8 cellular contexts compared by ENCODE assay signal in the genomic region with DNA sequence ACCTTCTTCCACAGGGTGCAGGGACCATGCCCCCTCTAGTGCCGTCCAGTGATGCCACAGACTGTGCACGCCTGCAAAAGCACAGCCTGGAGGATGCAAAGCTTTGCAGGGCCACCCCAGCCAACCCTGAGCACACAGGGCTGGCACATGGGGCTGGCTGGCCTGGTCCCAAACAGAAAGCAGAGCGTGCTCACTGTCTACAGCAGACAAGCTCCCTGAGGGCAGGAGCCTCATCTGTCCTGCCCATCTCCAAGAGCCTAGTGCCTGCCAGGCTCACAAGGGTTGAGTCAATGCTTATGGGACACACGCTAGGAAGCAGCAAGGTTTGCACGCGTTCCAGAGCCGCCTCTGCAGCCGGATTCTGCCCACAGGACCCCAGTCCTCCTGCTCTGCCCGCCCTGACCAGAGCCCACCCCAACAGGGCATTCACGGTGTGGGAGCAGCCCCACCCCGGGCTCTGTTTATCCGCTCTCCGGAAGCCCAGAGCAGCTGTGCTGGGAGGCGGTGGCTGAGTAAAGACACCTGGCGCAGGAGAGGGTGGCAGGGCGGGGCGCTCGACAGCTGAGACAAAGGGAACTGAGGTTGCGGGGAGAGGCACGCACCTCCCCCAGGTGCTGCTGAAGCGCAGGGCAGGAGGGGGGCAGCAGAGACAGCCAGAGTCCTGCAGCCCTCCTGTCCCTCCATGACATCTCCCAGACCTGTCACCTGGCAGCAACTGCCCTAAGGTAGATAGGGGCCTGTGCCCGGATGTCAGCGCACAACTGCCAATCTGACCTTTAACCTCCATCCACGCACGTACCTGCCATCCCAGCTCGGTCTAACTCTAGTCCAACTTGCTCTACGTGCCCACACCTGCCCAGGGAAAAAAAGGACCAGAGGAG. TPM values are rescaled to one million over a fixed set of nuclear protein-coding genes. Genes with fewer than 3 reads are reported as not detected.
A peak's percentile ranks its signal among the peaks of the same experiment; 100 is the strongest.
DNase-seq lines count a peak whose midpoint lies in the region; ATAC-seq and TF ChIP-seq lines count a peak whose summit lies in the region.

No MANE protein-coding gene starts in this region.

- H3K27me3 ChIP-seq in A673 (replicated peaks; ENCODE audit: insufficient read depth, low read depth, low read length, poor library complexity) (no peaks in the 10 kb centered on the region), KMS-11 (ENCODE audit: insufficient read depth, low read depth) (no peaks in the 10 kb centered on the region), iPS-15b (ENCODE audit: control insufficient read depth, insufficient read depth, low read length) (peaks cover 18% of the 10 kb centered on the region)

- DNase-seq in A673 (ENCODE audit: low spot score) = no peak
- peak in 3 of 5 experiments; percentile 15 to 37 (median 33) for DNase-seq in T-helper 2 cell
- no peak for DNase-seq in stimulated activated CD4-positive, alpha-beta T cell treated with anti-CD3 and anti-CD28 coated beads, Interleukin-4, amount 100 ng/mL, for 4 hours
- no peak for DNase-seq in C1 segment of cervical spinal cord (lab: John Stamatoyannopoulos, UW)
- no peak for DNase-seq in hippocampal formation (lab: John Stamatoyannopoulos, UW)

- H3K4me3 ChIP-seq in A673 (ENCODE audit: low read depth, low read length, poor library complexity, severe bottlenecking) = peak overlapping the region; percentile 55
- H3K4me3 ChIP-seq in KMS-11 (IDR thresholded peaks at IDR 0.05; ENCODE audit: insufficient read depth, low read depth, low read length) = no peak overlapping the region
- H3K4me3 ChIP-seq in iPS-15b (ENCODE audit: low read depth, low read length) = peak overlapping the region; percentile 50

- CTCF ChIA-PET in A673 (lab: Charles Lee) = interaction anchor here (0.7 kb wide), 1 partner anchor 9 kb away, joined by 3 read pairs; no protein-coding TSS in a partner anchor

- H4K20me1 ChIP-seq in KMS-11 (ENCODE audit: insufficient read depth) = no peaks in the 10 kb centered on the region

- intact Hi-C loops in A673 (cut with micrococcal nuclease; ENCODE audit: unreplicated experiment) = no loop called here

- no peak for TF ChIP-seq CTCF in A673 (conservative IDR thresholded peaks at IDR 0.05; ENCODE audit: low read depth, low read length)
- TF ChIP-seq CTCF in KMS-11 (conservative IDR thresholded peaks at IDR 0.05; ENCODE audit: low read depth, low read length) = no peak

- H3K4me1 ChIP-seq in A673 (ENCODE audit: insufficient read depth, low read length, poor library complexity, severe bottlenecking) (peaks cover 18% of the 10 kb centered on the region), KMS-11 (ENCODE audit: low read depth, poor library complexity, severe bottlenecking) (peaks cover 27% of the 10 kb centered on the region), iPS-15b (ENCODE audit: control insufficient read depth, insufficient read depth, low read length) (peaks cover 19% of the 10 kb centered on the region)

- H3K36me3 ChIP-seq in A673 (ENCODE audit: insufficient read depth, low read length, poor library complexity, severe bottlenecking) (no peaks in the 10 kb centered on the region), KMS-11 (ENCODE audit: insufficient read depth) (no peaks in the 10 kb centered on the region), iPS-15b (ENCODE audit: control insufficient read depth, insufficient read depth, low read length) (peaks cover 3% of the 10 kb centered on the region)

- BruUV-seq in A673 (replicated peaks; lab: Mats Ljungman, UMichigan) = no TSS peak

- H3K27ac ChIP-seq in A673 (ENCODE audit: low read depth, low read length, poor library complexity, severe bottlenecking) (no peak overlapping the region), KMS-11 (no peak overlapping the region)

- ATAC-seq in GM21717 (IDR thresholded peaks at IDR 0.05; ENCODE audit: unreplicated experiment) = no peak

- H3K9me3 ChIP-seq in A673 (ENCODE audit: low read depth, low read length, poor library complexity, severe bottlenecking) (no peaks in the 10 kb centered on the region), iPS-15b (ENCODE audit: control insufficient read depth, insufficient read depth, low read length) (no peaks in the 10 kb centered on the region)

- H2AFZ ChIP-seq in KMS-11 (ENCODE audit: low read depth) = peak overlapping the region; percentile 75; the same call in 1 of the 2 replicates

- H3K9ac ChIP-seq in KMS-11 = no peak overlapping the region; the same call in 1 of the 2 replicates
- H3K9ac ChIP-seq in iPS-15b (ENCODE audit: low read depth, low read length) = no peak overlapping the region

- peak overlapping the region; percentile 14; the same call in 1 of the 2 replicates for H3K4me2 ChIP-seq in KMS-11

- no peaks in the 10 kb centered on the region for H3K79me2 ChIP-seq in KMS-11 (ENCODE audit: insufficient read depth, low read depth)

- POLR2A ChIA-PET in A673 (lab: Charles Lee; ENCODE audit: low non-redundant PET) = no interaction called here

RNA-seq across cellular contexts. Expression of a gene that starts 4.3 kb away (rescaled TPM):
- total RNA-seq in A673 (2021) = 1.5 and 4.0 TPM in 2 replicates

RNA-seq across cellular contexts. Expression of a gene that starts 17.0 kb away (rescaled TPM):
- 0.75 and 1.4 TPM in 2 replicates for total RNA-seq in A673 (2021)

RNA-seq across cellular contexts. Expression of a gene that starts 50.5 kb away (rescaled TPM):
- total RNA-seq in A673 (2021) = 0.96 and 1.9 TPM in 2 replicates

RNA-seq across cellular contexts. Expression of a gene that starts 54.4 kb away (rescaled TPM):
- 50.9 and 57.6 TPM in 2 replicates for total RNA-seq in A673 (2021)

Comparison
In these comparisons a context has a peak if more than half of its experiments do, and no peak if none do; other contexts are left out.
1. DNase-seq: peak in T-helper 2 cell (3 of 5); none in A673 (single experiment), stimulated activated CD4-positive, alpha-beta T cell treated with anti-CD3 and anti-CD28 coated beads, Interleukin-4, amount 100 ng/mL, for 4 hours (0 of 2), C1 segment of cervical spinal cord (0 of 14) and hippocampal formation (0 of 2).